In genomic region chr1:234656070-234656875, GRCh38 we compare ENCODE assay signal across 15 cellular contexts. TPM values are rescaled to one million over a fixed set of nuclear protein-coding genes. Genes with fewer than 3 reads are reported as not detected.
DNase-seq lines count a peak whose midpoint lies in the region; ATAC-seq, FAIRE-seq and TF ChIP-seq lines count a peak whose summit lies in the region.
"Had no signal": no experiment of that assay in that cellular context is flagged by ENCODE, and none has a peak within 500 bp of the region (broad histone marks: within the 10 kb centered on the region; RNA-seq: fewer than 3 reads in every experiment).

No MANE protein-coding gene starts in this region.

- H3K27me3 ChIP-seq in body of pancreas (no peaks in the 10 kb centered on the region), keratinocyte (ENCODE audit: control insufficient read depth, extremely low read depth, insufficient read depth, low read length) (no peaks in the 10 kb centered on the region), upper lobe of right lung (no peaks in the 10 kb centered on the region)
- H3K27me3 ChIP-seq: gastroesophageal sphincter, sigmoid colon had no signal

- no peaks in the 10 kb centered on the region for H3K9me3 Mint-ChIP-seq in activated naive CD4-positive, alpha-beta T cell treated with anti-CD3 and anti-CD28 coated beads, Interleukin-2, amount 50 U/mL, for 72 hours

- no peak for DNase-seq in activated naive CD4-positive, alpha-beta T cell treated with anti-CD3 and anti-CD28 coated beads, Interleukin-2, amount 50 U/mL, for 72 hours (ENCODE audit: low spot score in 2 of 2)
- DNase-seq in activated naive CD4-positive, alpha-beta T cell (lab: John Stamatoyannopoulos, UW) = no peak
- DNase-seq in body of pancreas = no peak
- no peak for DNase-seq in keratinocyte (ENCODE audit: low read depth, low spot score)
- DNase-seq in upper lobe of right lung = no peak
- no peak for DNase-seq in GM19240 (ENCODE audit: insufficient read length, low spot score)
- DNase-seq in middle frontal gyrus (ENCODE audit: extremely low spot score, low spot score) = no peak
- DNase-seq: Karpas-422, naive B cell, NCI-H187, NCI-H526 treated with DMSO at 0.1 percent for 48 hours, SHP77 treated with DMSO at 0.1 percent for 48 hours, sigmoid colon had no signal

- no peaks in the 10 kb centered on the region for H4K20me1 ChIP-seq in keratinocyte (ENCODE audit: control insufficient read depth, extremely low read depth, insufficient read depth, low read length)

- H3K36me3 Mint-ChIP-seq in activated naive CD4-positive, alpha-beta T cell treated with anti-CD3 and anti-CD28 coated beads, Interleukin-2, amount 50 U/mL, for 72 hours = no peaks in the 10 kb centered on the region
- H3K36me3 Mint-ChIP-seq: naive B cell had no signal

- no peaks in the 10 kb centered on the region for H3K9me1 ChIP-seq in keratinocyte (ENCODE audit: control insufficient read depth, extremely low read depth, insufficient read depth, low read length)

- 88 to 90% methylated on average over 16 of the region's 16 CpGs for WGBS in body of pancreas, 2 donors

- H3K27ac Mint-ChIP-seq in activated naive CD4-positive, alpha-beta T cell treated with anti-CD3 and anti-CD28 coated beads, Interleukin-2, amount 50 U/mL, for 72 hours = peak overlapping the region; percentile 40 to 82

- H3K9me3 ChIP-seq in body of pancreas = no peaks in the 10 kb centered on the region
- H3K9me3 ChIP-seq in keratinocyte (ENCODE audit: control insufficient read depth, low read depth, low read length) = no peaks in the 10 kb centered on the region
- no peaks in the 10 kb centered on the region for H3K9me3 ChIP-seq in upper lobe of right lung
- H3K9me3 ChIP-seq: gastroesophageal sphincter, sigmoid colon had no signal

- peak overlapping the region; percentile 100 for H3K9ac ChIP-seq in keratinocyte (ENCODE audit: control insufficient read depth, extremely low read depth, insufficient read depth, low read length)

- H3K4me1 ChIP-seq in body of pancreas (peaks cover 31% of the 10 kb centered on the region), keratinocyte (ENCODE audit: control insufficient read depth, extremely low read depth, insufficient read depth, low read length) (peaks cover 66% of the 10 kb centered on the region), upper lobe of right lung (peaks cover 10% of the 10 kb centered on the region)

- peak overlapping the region; percentile 96 for H3K4me2 ChIP-seq in keratinocyte (ENCODE audit: control insufficient read depth, extremely low read depth, insufficient read depth, low read depth, low read length)

- no peak for TF ChIP-seq POLR2A in body of pancreas (IDR thresholded peaks at IDR 0.05)

- no peak overlapping the region for H3K4me3 ChIP-seq in body of pancreas
- H3K4me3 ChIP-seq in keratinocyte (ENCODE audit: control insufficient read depth in 2 of 3, extremely low read depth in 1 of 3, insufficient read depth in 2 of 3, low read depth in 1 of 3, low read length in 3 of 3) = peak overlapping the region; percentile 69 to 91 (median 81)
- H3K4me3 ChIP-seq in upper lobe of right lung = no peak overlapping the region
- H3K4me3 ChIP-seq: gastroesophageal sphincter, sigmoid colon had no signal

- H3K36me3 ChIP-seq in body of pancreas (replicated peaks in 1 of 2; ENCODE audit: insufficient read depth in 1 of 2, low read depth in 2 of 2) (no peaks in the 10 kb centered on the region), keratinocyte (ENCODE audit: control insufficient read depth in 2 of 2, extremely low read depth in 1 of 2, insufficient read depth in 2 of 2, low read length in 2 of 2) (no peaks in the 10 kb centered on the region), upper lobe of right lung (no peaks in the 10 kb centered on the region)
- H3K36me3 ChIP-seq: gastroesophageal sphincter, sigmoid colon had no signal

- no peak for ATAC-seq in activated naive CD4-positive, alpha-beta T cell treated with anti-CD3 and anti-CD28 coated beads, Interleukin-2, amount 50 U/mL, for 72 hours
- ATAC-seq in body of pancreas = no peak
- ATAC-seq in upper lobe of right lung = no peak
- ATAC-seq in HG02870 (IDR thresholded peaks at IDR 0.05; ENCODE audit: unreplicated experiment) = no peak

- peak overlapping the region in 3 of 4 donors; percentile 81 to 85 (median 83) for H3K27ac ChIP-seq in body of pancreas
- H3K27ac ChIP-seq in keratinocyte (ENCODE audit: control insufficient read depth, insufficient read depth, low read length) = peak overlapping the region; percentile 100
- peak overlapping the region; percentile 58 for H3K27ac ChIP-seq in upper lobe of right lung
- H3K27ac ChIP-seq: gastroesophageal sphincter, sigmoid colon had no signal

- no peak overlapping the region for H2AFZ ChIP-seq in keratinocyte (ENCODE audit: control insufficient read depth, low read length)

- dilution Hi-C loops in keratinocyte (cut with MboI; ENCODE audit: extremely low pct_ligation_motif_present, low sequenced_read_pairs) = no loop called here

- H3K79me2 ChIP-seq in keratinocyte (ENCODE audit: control insufficient read depth, insufficient read depth, low read length) = peaks cover 18% of the 10 kb centered on the region

- no peak for TF ChIP-seq CTCF in body of pancreas (IDR thresholded peaks at IDR 0.05)
- no peak for TF ChIP-seq CTCF in keratinocyte (optimal IDR thresholded peaks at IDR 0.05 in 1 of 3, IDR thresholded peaks at IDR 0.05 in 1 of 3, conservative IDR thresholded peaks at IDR 0.05 in 1 of 3; ENCODE audit: extremely low read depth in 1 of 3, insufficient read depth in 2 of 3, low read length in 3 of 3)
- TF ChIP-seq CTCF in upper lobe of right lung (IDR thresholded peaks at IDR 0.05) = no peak

- intact Hi-C loops in body of pancreas (cut with DNase I) (no loop called here), upper lobe of right lung (cut with DNase I) (no loop called here)

- FAIRE-seq in keratinocyte (lab: Jason Lieb, UNC) = no peak

RNA-seq across cellular contexts. Expression of gene IRF2BP2, which starts 46.3 kb away (rescaled TPM):
- total RNA-seq in activated naive CD4-positive, alpha-beta T cell treated with anti-CD3 and anti-CD28 coated beads, Interleukin-2, amount 50 U/mL, for 72 hours = 100 to 1,000 TPM in 1 of 2 donors, 10 to 100 TPM in 1; 97.3 to 176 TPM
- total RNA-seq in body of pancreas (10 to 100 TPM; 82.7 to 83.3 TPM), upper lobe of right lung (161 TPM)
- 29.9 to 59.7 TPM (median 40.2 TPM) in 3 replicates for polyA plus RNA-seq in keratinocyte
- polyA plus RNA-seq in keratinocyte (2011; ENCODE audit: low read depth) = 22.8 TPM
- 31.4 and 43.0 TPM in 2 replicates for polyA plus RNA-seq in keratinocyte (2011; cell fraction: cytosol; rRNA removed)
- 108 and 150 TPM in 2 replicates for polyA plus RNA-seq in keratinocyte (2011; cell fraction: nucleus; rRNA removed)
- 67.8 and 84.7 TPM in 2 replicates for polyA plus RNA-seq in keratinocyte (2012; ENCODE audit: low replicate concordance)
- polyA minus RNA-seq in keratinocyte = 53.6 to 120 TPM (median 53.7 TPM) in 3 replicates
- 87.9 TPM for polyA minus RNA-seq in keratinocyte (2011; cell fraction: cytosol; rRNA and poly(A)+ RNA removed)
- 76.1 and 79.2 TPM in 2 replicates for polyA minus RNA-seq in keratinocyte (2011; cell fraction: nucleus; rRNA and poly(A)+ RNA removed)

Comparison
In these comparisons a context has a peak if more than half of its experiments do, and no peak if none do; other contexts are left out.
1. H3K4me3 ChIP-seq: peak in keratinocyte (3 of 3); none in body of pancreas (0 of 2) and upper lobe of right lung (single experiment).
2. Peak in every context shown above with its lines, with median percentiles within 50 percentile points of each other: H3K27ac ChIP-seq.